ENCODE assay signal across 11 cellular contexts in genomic region chr1:181425566-181425965, GRCh38. TPM values are rescaled to one million over a fixed set of nuclear protein-coding genes. Genes with fewer than 3 reads are reported as not detected.
"Had no signal": no experiment of that assay in that cellular context is flagged by ENCODE, and none has a peak within 500 bp of the region (broad histone marks: within the 10 kb centered on the region; RNA-seq: fewer than 3 reads in every experiment).

No MANE protein-coding gene starts in this region.

- H3K9me3 ChIP-seq: adrenal gland, ascending aorta, left lung, right lobe of liver, stomach, suprapubic skin, tibial nerve had no signal

- H3K4me1 ChIP-seq: adrenal gland, ascending aorta, foreskin keratinocyte, left lung, right lobe of liver had no signal

- H3K4me3 ChIP-seq: adrenal gland, ascending aorta, left lung, lung, right lobe of liver, skin epidermis, stomach, suprapubic skin, tibial nerve had no signal

- H3K36me3 ChIP-seq: adrenal gland, ascending aorta, brain microvascular endothelial cell, left lung, right lobe of liver, stomach, suprapubic skin, tibial nerve had no signal

- H3K27me3 ChIP-seq: ascending aorta, brain microvascular endothelial cell, right lobe of liver had no signal

- H3K27ac ChIP-seq: adrenal gland, ascending aorta, brain microvascular endothelial cell, foreskin keratinocyte, left lung, right lobe of liver, skin epidermis, stomach, suprapubic skin, tibial nerve had no signal

RNA-seq across cellular contexts. Expression of gene CACNA1E, which starts 57.8 kb away (rescaled TPM):
- total RNA-seq: ascending aorta, foreskin keratinocyte, suprapubic skin, tibial nerve had no signal
- polyA plus RNA-seq: foreskin keratinocyte had no signal
